Comparison of ENCODE assay signal across 25 cellular contexts in the genomic region with DNA sequence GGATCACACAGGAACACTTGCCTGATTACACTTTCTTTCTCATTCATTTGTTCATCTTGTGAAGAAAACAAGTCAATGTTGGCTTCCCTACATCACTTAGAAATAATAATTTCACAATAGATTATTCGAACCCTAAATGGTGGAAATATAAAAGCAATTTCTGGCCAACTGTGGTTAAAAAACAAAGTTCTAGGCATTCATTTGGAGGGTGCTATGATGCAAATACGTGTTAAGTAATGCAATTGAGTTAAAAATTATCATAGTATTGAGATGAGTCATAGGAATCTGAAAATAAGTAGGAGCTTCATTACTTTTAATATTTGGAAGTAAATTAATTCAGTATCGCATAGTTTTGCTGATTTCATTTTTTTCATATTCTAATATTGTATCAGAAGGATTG.
DNase-seq lines count a peak whose midpoint lies in the region; ATAC-seq and TF ChIP-seq lines count a peak whose summit lies in the region.
"Had no signal": no experiment of that assay in that cellular context is flagged by ENCODE, and none has a peak within 500 bp of the region (broad histone marks: within the 10 kb centered on the region; RNA-seq: fewer than 3 reads in every experiment).

No MANE protein-coding gene starts in this region.

- H3K36me3 ChIP-seq in breast epithelium: no peaks in the 10 kb centered on the region
- H3K36me3 ChIP-seq: adrenal gland, neural progenitor cell, stomach had no signal

- H3K4me3 ChIP-seq in breast epithelium (no peak overlapping the region), fibroblast of the aortic adventitia (ENCODE audit: low read depth, low read length) (no peak overlapping the region)
- H3K4me3 ChIP-seq: adrenal gland, BLaER1, GM23338, hepatocyte, neural progenitor cell, psoas muscle, stomach had no signal

- peak overlapping the region; percentile 70 for H3K27ac Mint-ChIP-seq in MCF 10A (ENCODE audit: low read depth, unreplicated experiment)
- H3K27ac Mint-ChIP-seq: activated CD4-positive, alpha-beta T cell treated with anti-CD3 and anti-CD28 coated beads, Interleukin-2, amount 10 ng/mL, durations not matched to agents 24 days and 14 days; neural progenitor cell had no signal

- intact Hi-C loops in MCF 10A (cut with micrococcal nuclease): loop anchor here (1.0 kb wide), 1 partner anchor 56 kb away; no protein-coding TSS in a partner anchor
- intact Hi-C loops in breast epithelium (cut with DNase I; ENCODE audit: low total_unique reads): no loop called here

- H3K27me3 Mint-ChIP-seq in MCF 10A (ENCODE audit: insufficient read depth, unreplicated experiment): no peaks in the 10 kb centered on the region
- H3K27me3 Mint-ChIP-seq: activated CD4-positive, alpha-beta T cell treated with anti-CD3 and anti-CD28 coated beads, Interleukin-2, amount 10 ng/mL, durations not matched to agents 24 days and 14 days had no signal

- ATAC-seq in HG02870 (IDR thresholded peaks at IDR 0.05; ENCODE audit: unreplicated experiment) (no peak), GM18519 (IDR thresholded peaks at IDR 0.05; ENCODE audit: low FRiP score, unreplicated experiment) (no peak), GM19452 (IDR thresholded peaks at IDR 0.05; ENCODE audit: unreplicated experiment) (no peak)
- ATAC-seq: GM23338, psoas muscle had no signal

- H3K27me3 ChIP-seq in breast epithelium: no peaks in the 10 kb centered on the region
- H3K27me3 ChIP-seq: adrenal gland, BLaER1, hepatocyte, neural progenitor cell, stomach had no signal

- H3K9me3 Mint-ChIP-seq in MCF 10A (ENCODE audit: unreplicated experiment): no peaks in the 10 kb centered on the region
- H3K9me3 Mint-ChIP-seq: activated CD4-positive, alpha-beta T cell treated with anti-CD3 and anti-CD28 coated beads, Interleukin-2, amount 10 ng/mL, durations not matched to agents 24 days and 14 days; GM23338; neural progenitor cell had no signal

- POLR2A ChIA-PET in MCF 10A (lab: Yijun Ruan, JAX): interaction anchor here (0.7 to 3.8 kb wide), 11 partner anchors 9 to 86 kb away, joined by 3 to 27 read pairs (median 4); no protein-coding TSS in a partner anchor

- peaks cover 43% of the 10 kb centered on the region for H3K4me1 Mint-ChIP-seq in MCF 10A (ENCODE audit: insufficient read depth, unreplicated experiment)
- H3K4me1 Mint-ChIP-seq: activated CD4-positive, alpha-beta T cell treated with anti-CD3 and anti-CD28 coated beads, Interleukin-2, amount 10 ng/mL, durations not matched to agents 24 days and 14 days had no signal

- no peaks in the 10 kb centered on the region for H3K4me1 ChIP-seq in breast epithelium
- H3K4me1 ChIP-seq: adrenal gland, neural progenitor cell, psoas muscle, stomach had no signal

- CTCF ChIA-PET in MCF 10A (lab: Yijun Ruan, JAX): interaction anchor here (0.9 to 1.4 kb wide), 3 partner anchors 9 to 79 kb away, joined by 3 to 4 read pairs (median 4); no protein-coding TSS in a partner anchor

- TF ChIP-seq POLR2A in breast epithelium (IDR thresholded peaks at IDR 0.05): no peak

- BruUV-seq in MCF 10A (replicated peaks; lab: Mats Ljungman, UMichigan): TSS peak; percentile 98

- DNase-seq in MCF 10A (ENCODE audit: unreplicated experiment) (peak; percentile 62), breast epithelium (ENCODE audit: low spot score in 2 of 2) (no peak), astrocyte of the hippocampus (ENCODE audit: low read depth, low spot score) (peak; percentile 5), fibroblast of the aortic adventitia (ENCODE audit: low read depth) (peak; percentile 57), NCI-H345 (lab: John Stamatoyannopoulos, UW) (no peak)
- DNase-seq: activated CD4-positive, alpha-beta T cell treated with anti-CD3 and anti-CD28 coated beads, Interleukin-2, amount 10 ng/mL, durations not matched to agents 24 days and 14 days; activated CD8-positive, alpha-beta memory T cell treated with anti-CD3 and anti-CD28 coated beads, Interleukin-2, amount 50 U/mL, for 48 hours; activated effector memory CD4-positive, alpha-beta T cell treated with anti-CD3 and anti-CD28 coated beads, Interleukin-2, amount 50 U/mL, for 16 hours; adrenal gland; effector CD8-positive, alpha-beta T cell; NCI-H187; NCI-H748 treated with DMSO at 0.1 percent for 48 hours; psoas muscle; SHP77; stimulated activated CD4-positive, alpha-beta T cell treated with anti-CD3 and anti-CD28 coated beads, Interleukin-4, amount 100 ng/mL, for 24 hours; stomach; T-helper 1 cell had no signal

- no peak for TF ChIP-seq CTCF in MCF 10A (IDR thresholded peaks at IDR 0.05; ENCODE audit: unreplicated experiment)
- TF ChIP-seq CTCF in breast epithelium (IDR thresholded peaks at IDR 0.05): no peak
- TF ChIP-seq CTCF in fibroblast of the aortic adventitia (IDR thresholded peaks at IDR 0.05; ENCODE audit: insufficient read depth, low read length): no peak

- H3K9me3 ChIP-seq in breast epithelium: no peaks in the 10 kb centered on the region
- H3K9me3 ChIP-seq: adrenal gland, BLaER1, psoas muscle, stomach had no signal

- no peak overlapping the region for H3K4me3 Mint-ChIP-seq in MCF 10A (ENCODE audit: unreplicated experiment)
- H3K4me3 Mint-ChIP-seq: activated CD4-positive, alpha-beta T cell treated with anti-CD3 and anti-CD28 coated beads, Interleukin-2, amount 10 ng/mL, durations not matched to agents 24 days and 14 days; GM23338; neural progenitor cell had no signal

- no peaks in the 10 kb centered on the region for H3K36me3 Mint-ChIP-seq in MCF 10A (ENCODE audit: insufficient read depth, unreplicated experiment)

- no peak overlapping the region for H3K27ac ChIP-seq in breast epithelium
- H3K27ac ChIP-seq: 22Rv1, adrenal gland, BLaER1, hepatocyte, neural progenitor cell, psoas muscle, stomach had no signal

Comparison
In these comparisons a context has a peak if more than half of its experiments do, and no peak if none do; other contexts are left out.
1. DNase-seq: peak in MCF 10A (single experiment), astrocyte of the hippocampus (single experiment) and fibroblast of the aortic adventitia (single experiment); none in breast epithelium (0 of 2) and NCI-H345 (single experiment).